ENCODE assay signal across 23 cellular contexts in the genomic region with DNA sequence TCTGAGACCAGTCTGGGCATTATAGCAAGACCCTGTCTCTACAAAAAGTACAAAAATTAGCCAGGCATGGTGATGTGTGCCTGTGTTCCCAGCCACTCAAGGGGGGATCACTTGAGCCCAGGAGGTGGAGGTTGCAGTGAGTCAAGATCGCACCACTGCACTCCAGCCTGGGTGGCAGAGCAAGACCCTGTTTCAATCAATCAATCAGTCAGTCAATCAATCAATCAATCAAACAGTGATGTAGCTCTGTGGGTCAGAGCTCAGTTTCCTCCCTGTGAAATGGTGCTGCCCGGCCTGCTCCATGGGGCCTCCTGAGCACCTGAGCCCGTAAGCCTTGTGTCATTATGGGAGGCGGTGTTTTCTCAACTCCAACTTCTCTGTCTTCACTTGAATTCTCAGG.
A peak's percentile ranks its signal among the peaks of the same experiment; 100 is the strongest.
DNase-seq lines count a peak whose midpoint lies in the region; ATAC-seq, FAIRE-seq and TF ChIP-seq lines count a peak whose summit lies in the region.
"Had no signal": no experiment of that assay in that cellular context is flagged by ENCODE, and none has a peak within 500 bp of the region (broad histone marks: within the 10 kb centered on the region; RNA-seq: fewer than 3 reads in every experiment).

No MANE protein-coding gene starts in this region.

- no peak for ATAC-seq in right lobe of liver
- no peak for ATAC-seq in HepG2
- no peak for ATAC-seq in psoas muscle
- no peak for ATAC-seq in stimulated activated effector memory CD8-positive, alpha-beta T cell treated with anti-CD3 and anti-CD28 coated beads, Interleukin-12 subunit alpha, Interleukin-12 subunit beta, amount 100 ng/mL, for 72 hours
- ATAC-seq: CD8-positive, alpha-beta T cell; HCT116 had no signal

- H3K27ac Mint-ChIP-seq in endodermal cell: peak overlapping the region; percentile 37
- H3K27ac Mint-ChIP-seq in stimulated activated effector memory CD8-positive, alpha-beta T cell treated with anti-CD3 and anti-CD28 coated beads, Interleukin-12 subunit alpha, Interleukin-12 subunit beta, amount 100 ng/mL, for 72 hours: no peak overlapping the region
- H3K27ac Mint-ChIP-seq: CD8-positive, alpha-beta T cell had no signal

- H3K9me3 ChIP-seq in right lobe of liver (no peaks in the 10 kb centered on the region), HepG2 (ENCODE audit: low read length) (no peaks in the 10 kb centered on the region), endodermal cell (ENCODE audit: control insufficient read depth, low read length) (no peaks in the 10 kb centered on the region), psoas muscle (no peaks in the 10 kb centered on the region), thyroid gland (no peaks in the 10 kb centered on the region)

- no TSS peak for BruUV-seq in HepG2 (replicated peaks; lab: Mats Ljungman, UMichigan)

- H3K27me3 ChIP-seq in right lobe of liver (no peaks in the 10 kb centered on the region), HepG2 (ENCODE audit: control insufficient read depth in 1 of 2, insufficient read depth in 2 of 2, low read length in 2 of 2) (no peaks in the 10 kb centered on the region; a peak in 1 of 5 replicates), endodermal cell (ENCODE audit: control insufficient read depth, insufficient read depth, low read length, poor library complexity, severe bottlenecking) (no peaks in the 10 kb centered on the region), psoas muscle (ENCODE audit: insufficient read depth in 3 of 3, low read length in 2 of 3) (no peaks in the 10 kb centered on the region), thyroid gland (no peaks in the 10 kb centered on the region)

- no peaks in the 10 kb centered on the region for H3K36me3 Mint-ChIP-seq in endodermal cell (ENCODE audit: low read depth)
- H3K36me3 Mint-ChIP-seq in stimulated activated effector memory CD8-positive, alpha-beta T cell treated with anti-CD3 and anti-CD28 coated beads, Interleukin-12 subunit alpha, Interleukin-12 subunit beta, amount 100 ng/mL, for 72 hours: no peaks in the 10 kb centered on the region
- H3K36me3 Mint-ChIP-seq: CD8-positive, alpha-beta T cell had no signal

- TF ChIP-seq EP300 in HepG2 (IDR thresholded peaks at IDR 0.05; ENCODE audit: low read depth in 2 of 2, low read length in 2 of 2) (no peak), HepG2 (CRISPR knock-in tag; IDR thresholded peaks at IDR 0.05; ENCODE audit: borderline replicate concordance) (no peak)

- H3K4me1 ChIP-seq in right lobe of liver (peaks cover 0 to 9% (median 3%) of the 10 kb centered on the region in 4 donors), HepG2 (ENCODE audit: insufficient read depth, low read length) (peaks cover 6% of the 10 kb centered on the region; the same call in 1 of the 2 replicates), endodermal cell (ENCODE audit: control insufficient read depth, insufficient read depth, low read length) (peaks cover 3% of the 10 kb centered on the region), psoas muscle (peaks cover 28% of the 10 kb centered on the region), thyroid gland (peaks cover 10 to 12% of the 10 kb centered on the region in 2 donors)

- WGBS in right lobe of liver (ENCODE audit: insufficient coverage, low coverage, low lambda C conversion rate, missing lambda C conversion rate): no CpG with 5 or more reads among the region's 4 CpGs
- WGBS in HepG2 (ENCODE audit: low lambda C conversion rate): 86% methylated on average over 3 of the region's 4 CpGs
- 74 to 83% methylated on average over 4 of the region's 4 CpGs for WGBS in endodermal cell (ENCODE audit: insufficient coverage in 1 of 2, insufficient read length in 1 of 2), 2 experiments
- WGBS in psoas muscle, 3 donors: 88 to 96% (median 92%) methylated on average over 4 of the region's 4 CpGs
- 41 to 68% methylated on average over 4 of the region's 4 CpGs for WGBS in thyroid gland, 2 donors

- no peak for TF ChIP-seq RAD21 in HepG2 (CRISPR knock-in tag; IDR thresholded peaks at IDR 0.05)

- no peaks in the 10 kb centered on the region for H3K79me2 ChIP-seq in HepG2 (ENCODE audit: insufficient read depth, low read length)

- no peak for FAIRE-seq in HepG2 (lab: Jason Lieb, UNC)
- FAIRE-seq: GM12891, H1 had no signal

- H3K4me1 Mint-ChIP-seq in endodermal cell: peaks cover 5% of the 10 kb centered on the region
- H3K4me1 Mint-ChIP-seq in stimulated activated effector memory CD8-positive, alpha-beta T cell treated with anti-CD3 and anti-CD28 coated beads, Interleukin-12 subunit alpha, Interleukin-12 subunit beta, amount 100 ng/mL, for 72 hours: no peaks in the 10 kb centered on the region

- CTCF ChIA-PET in HepG2 (lab: Yijun Ruan, JAX; ENCODE audit: low intra/inter-chr PET ratio, low total read pairs): no interaction called here

- no peaks in the 10 kb centered on the region for H3K27me3 Mint-ChIP-seq in endodermal cell (ENCODE audit: insufficient read depth)

- TF ChIP-seq POLR2A in right lobe of liver (IDR thresholded peaks at IDR 0.05): no peak
- TF ChIP-seq POLR2A in HepG2 (IDR thresholded peaks at IDR 0.05; ENCODE audit: insufficient read depth in 1 of 2, low read depth in 2 of 2, low read length in 2 of 2): no peak
- no peak for TF ChIP-seq POLR2A in thyroid gland (IDR thresholded peaks at IDR 0.05)

- H3K27ac ChIP-seq in right lobe of liver: peak overlapping the region in 2 of 3 donors; percentile 27 to 43
- no peak overlapping the region for H3K27ac ChIP-seq in HepG2 (ENCODE audit: extremely low read length, insufficient read depth, low read length)
- no peak overlapping the region for H3K27ac ChIP-seq in endodermal cell (ENCODE audit: low read depth, low read length)
- peak overlapping the region; percentile 23 for H3K27ac ChIP-seq in psoas muscle
- H3K27ac ChIP-seq in thyroid gland: peak overlapping the region; percentile 12 to 60 (median 47)
- peak overlapping the region in 1 of 2 donors; percentile 14 for H3K27ac ChIP-seq in coronary artery
- H3K27ac ChIP-seq: 22Rv1, PC-9 had no signal

- no peak for TF ChIP-seq CTCF in right lobe of liver (IDR thresholded peaks at IDR 0.05)
- no peak for TF ChIP-seq CTCF in HepG2 (CRISPR knock-in tag; IDR thresholded peaks at IDR 0.05)
- no peak for TF ChIP-seq CTCF in endodermal cell (conservative IDR thresholded peaks at IDR 0.05)
- TF ChIP-seq CTCF in psoas muscle (IDR thresholded peaks at IDR 0.05): no peak
- TF ChIP-seq CTCF in thyroid gland (IDR thresholded peaks at IDR 0.05): no peak
- TF ChIP-seq CTCF in coronary artery (IDR thresholded peaks at IDR 0.05): no peak

- H3K4me2 ChIP-seq in HepG2 (ENCODE audit: low read depth, low read length): no peak overlapping the region
- H3K4me2 ChIP-seq: PC-9 had no signal

- no peaks in the 10 kb centered on the region for H3K9me3 Mint-ChIP-seq in endodermal cell
- H3K9me3 Mint-ChIP-seq in stimulated activated effector memory CD8-positive, alpha-beta T cell treated with anti-CD3 and anti-CD28 coated beads, Interleukin-12 subunit alpha, Interleukin-12 subunit beta, amount 100 ng/mL, for 72 hours: no peaks in the 10 kb centered on the region
- H3K9me3 Mint-ChIP-seq: CD8-positive, alpha-beta T cell had no signal

- POLR2A ChIA-PET in HepG2 (lab: Yijun Ruan, JAX): interaction anchor here (1.5 kb wide), 1 partner anchor 9 kb away, joined by 5 read pairs; no protein-coding TSS in a partner anchor

- no peak overlapping the region for H3K9ac ChIP-seq in HepG2 (ENCODE audit: insufficient read depth, low read depth, low read length)
- no peak overlapping the region for H3K9ac ChIP-seq in endodermal cell (ENCODE audit: extremely low read depth, low read length, poor library complexity, severe bottlenecking)

- H3K4me3 Mint-ChIP-seq in endodermal cell: no peak overlapping the region
- no peak overlapping the region for H3K4me3 Mint-ChIP-seq in stimulated activated effector memory CD8-positive, alpha-beta T cell treated with anti-CD3 and anti-CD28 coated beads, Interleukin-12 subunit alpha, Interleukin-12 subunit beta, amount 100 ng/mL, for 72 hours
- H3K4me3 Mint-ChIP-seq: CD8-positive, alpha-beta T cell had no signal

- H3K4me3 ChIP-seq in right lobe of liver (no peak overlapping the region), HepG2 (replicated peaks in 1 of 3; ENCODE audit: insufficient read depth in 1 of 3, low read depth in 2 of 3, low read length in 3 of 3) (no peak overlapping the region), endodermal cell (ENCODE audit: low read length) (no peak overlapping the region), psoas muscle (no peak overlapping the region), thyroid gland (replicated peaks in 1 of 3) (no peak overlapping the region), coronary artery (no peak overlapping the region)
- H3K4me3 ChIP-seq: PC-9 had no signal

- in situ Hi-C loops in HepG2 (cut with HindIII; ENCODE audit: extremely low pct_ligation_motif_present, low pct_unique_long_range_greater_than_20kb): no loop called here

- peaks cover 8% of the 10 kb centered on the region; the same call in 1 of the 2 replicates for H4K20me1 ChIP-seq in HepG2 (ENCODE audit: insufficient read depth, low read length)

- intact Hi-C loops in right lobe of liver (cut with DNase I) (loop anchor here in 1 of 2 donors (10.0 kb wide), 1 partner anchor 165 kb away; the partner anchor contains the start of gene CIBAR2), HepG2 (cut with micrococcal nuclease; ENCODE audit: unreplicated experiment) (no loop called here), psoas muscle (cut with DNase I) (loop anchor here (10.0 kb wide), 3 partner anchors 145 to 335 kb away; partner anchors contain the start of gene GSE1 (in 1 of the 2)), thyroid gland (cut with DNase I) (no loop called here)

- H2AFZ ChIP-seq in HepG2 (ENCODE audit: low read length): no peak overlapping the region
- H2AFZ ChIP-seq: PC-9 had no signal

- no peak for DNase-seq in right lobe of liver
- DNase-seq in HepG2 (ENCODE audit: low spot score): no peak
- no peak for DNase-seq in endodermal cell
- no peak for DNase-seq in psoas muscle
- DNase-seq in thyroid gland: peak; percentile 43 to 48
- no peak for DNase-seq in stimulated activated effector memory CD8-positive, alpha-beta T cell treated with anti-CD3 and anti-CD28 coated beads, Interleukin-12 subunit alpha, Interleukin-12 subunit beta, amount 100 ng/mL, for 72 hours (ENCODE audit: low spot score in 2 of 2)
- DNase-seq in coronary artery (ENCODE audit: low spot score): no peak
- DNase-seq in stimulated activated naive CD4-positive, alpha-beta T cell treated with Interleukin-2 at 50 U/mL for 16 hours (lab: John Stamatoyannopoulos, UW): no peak
- DNase-seq: ACHN; CD8-positive, alpha-beta T cell; DMS153; MM.1S; NCI-H1048; NCI-H1417 treated with DMSO at 0.1 percent for 48 hours; NCI-H187; NCI-H2107; NCI-H526 treated with DMSO at 0.1 percent for 48 hours; PC-9; SHP77 had no signal

- H3K36me3 ChIP-seq in right lobe of liver (no peaks in the 10 kb centered on the region), HepG2 (replicated peaks in 1 of 2; ENCODE audit: control insufficient read depth in 1 of 2, insufficient read depth in 2 of 2, low read length in 2 of 2) (no peaks in the 10 kb centered on the region), endodermal cell (ENCODE audit: control insufficient read depth, insufficient read depth, low read length) (no peaks in the 10 kb centered on the region), psoas muscle (ENCODE audit: insufficient read depth in 1 of 2, low read depth in 1 of 2) (no peaks in the 10 kb centered on the region), thyroid gland (no peaks in the 10 kb centered on the region)

Comparison
In these comparisons a context has a peak if more than half of its experiments do, and no peak if none do; other contexts are left out.
1. H3K27ac ChIP-seq: peak in right lobe of liver (2 of 3), psoas muscle (single experiment) and thyroid gland (3 of 3); none in HepG2 (single experiment) and endodermal cell (single experiment).
2. DNase-seq: peak in thyroid gland (2 of 2); none in right lobe of liver (0 of 3), HepG2 (single experiment), endodermal cell (single experiment), psoas muscle (0 of 2), stimulated activated effector memory CD8-positive, alpha-beta T cell treated with anti-CD3 and anti-CD28 coated beads, Interleukin-12 subunit alpha, Interleukin-12 subunit beta, amount 100 ng/mL, for 72 hours (0 of 2), coronary artery (single experiment) and stimulated activated naive CD4-positive, alpha-beta T cell treated with Interleukin-2 at 50 U/mL for 16 hours (single experiment).
3. intact Hi-C loops: an anchor here in psoas muscle (10.0 kb wide); none called in HepG2 and thyroid gland.